ENCODE assay signal across 8 cellular contexts in genomic region chr17:63773272-63774140, GRCh38. TPM values are rescaled to one million over a fixed set of nuclear protein-coding genes. Genes with fewer than 3 reads are reported as not detected.
DNase-seq lines count a peak whose midpoint lies in the region; TF ChIP-seq lines count a peak whose summit lies in the region.

Gene CCDC47 (minus strand): TSS chr17:63773597. CDS start chr17:63766175, 7,422 bp downstream.

- peak within 1 kb of the TSS; percentile 99 to 100 (median 100) for H3K27ac Mint-ChIP-seq in nephron
- H3K27ac Mint-ChIP-seq in stimulated activated naive CD8-positive, alpha-beta T cell treated with anti-CD3 and anti-CD28 coated beads, Interleukin-15, Interleukin-2, amounts not matched to agents 100 ng/mL and 50 ng/mL, for 24 hours, result peak within 1 kb of the TSS; percentile 100

- peaks cover 40% of the 10 kb centered on the region for H3K4me1 Mint-ChIP-seq in nephron
- H3K4me1 Mint-ChIP-seq in stimulated activated naive CD8-positive, alpha-beta T cell treated with anti-CD3 and anti-CD28 coated beads, Interleukin-15, Interleukin-2, amounts not matched to agents 100 ng/mL and 50 ng/mL, for 24 hours (ENCODE audit: low read depth), result peaks cover 73% of the 10 kb centered on the region

- H3K4me1 ChIP-seq in ES-I3 (ENCODE audit: insufficient read depth, low read length) (peaks cover 4% of the 10 kb centered on the region), HAP-1 (peaks cover 16% of the 10 kb centered on the region), MM.1S (ENCODE audit: low read length) (peaks cover 12% of the 10 kb centered on the region; the same call in 1 of the 2 replicates)

- H3F3A ChIP-seq in MM.1S (ENCODE audit: insufficient read depth, low read length), result peaks cover 14% of the 10 kb centered on the region

- H3K27ac ChIP-seq in MM.1S (ENCODE audit: low read length), result peak within 1 kb of the TSS; percentile 93

- H3K27me3 Mint-ChIP-seq in nephron (ENCODE audit: low read depth), result no peaks in the 10 kb centered on the region
- no peaks in the 10 kb centered on the region for H3K27me3 Mint-ChIP-seq in stimulated activated naive CD8-positive, alpha-beta T cell treated with anti-CD3 and anti-CD28 coated beads, Interleukin-15, Interleukin-2, amounts not matched to agents 100 ng/mL and 50 ng/mL, for 24 hours

- peak; percentile 98 to 99 for DNase-seq in HAP-1 (ENCODE audit: low spot score in 2 of 2)
- DNase-seq in MM.1S, result peak; percentile 99
- peak; percentile 93 for DNase-seq in SIG-M5 (lab: John Stamatoyannopoulos, UW)
- peak; percentile 93 for DNase-seq in activated gamma-delta T cell (lab: John Stamatoyannopoulos, UW)
- DNase-seq in fibroblast of the aortic adventitia (ENCODE audit: low read depth), result peak; percentile 99

- H3K4me3 ChIP-seq in HAP-1, result peak within 1 kb of the TSS; percentile 76
- peak within 1 kb of the TSS; percentile 93 for H3K4me3 ChIP-seq in MM.1S (ENCODE audit: low read length)
- H3K4me3 ChIP-seq in fibroblast of the aortic adventitia (ENCODE audit: low read depth, low read length), result peak within 1 kb of the TSS; percentile 90

- H4K20me1 ChIP-seq in MM.1S (ENCODE audit: insufficient read depth, low read length), result 0 out of 2 replicates have a peak, but pooled peaks cover 3% of the 10 kb centered on the region

- H3K9ac ChIP-seq in ES-I3 (ENCODE audit: low read depth, low read length) (peak within 1 kb of the TSS; percentile 78), MM.1S (ENCODE audit: low read length) (peak within 1 kb of the TSS; percentile 87)

- peaks cover 22% of the 10 kb centered on the region for H3K36me3 Mint-ChIP-seq in nephron (ENCODE audit: low read depth)
- H3K36me3 Mint-ChIP-seq in stimulated activated naive CD8-positive, alpha-beta T cell treated with anti-CD3 and anti-CD28 coated beads, Interleukin-15, Interleukin-2, amounts not matched to agents 100 ng/mL and 50 ng/mL, for 24 hours (ENCODE audit: low read depth), result peaks cover 58% of the 10 kb centered on the region

- TF ChIP-seq CTCF in MM.1S (IDR thresholded peaks at IDR 0.05; ENCODE audit: low read length) (no peak), fibroblast of the aortic adventitia (IDR thresholded peaks at IDR 0.05; ENCODE audit: insufficient read depth, low read length) (no peak), nephron (IDR thresholded peaks at IDR 0.05; ENCODE audit: unreplicated experiment in 3 of 3) (no peak)

- in situ Hi-C loops in HAP-1 (cut with MboI; ENCODE audit: low sequenced_read_pairs), result no loop called here

- H3K36me3 ChIP-seq in ES-I3 (ENCODE audit: insufficient read depth, low read length), result 0 out of 2 replicates have a peak, but pooled peaks cover 5% of the 10 kb centered on the region
- H3K36me3 ChIP-seq in HAP-1 (replicated peaks), result peaks cover 29% of the 10 kb centered on the region
- H3K36me3 ChIP-seq in MM.1S (replicated peaks; ENCODE audit: insufficient read depth, low read length), result 0 out of 2 replicates have a peak, but pooled peaks cover 3% of the 10 kb centered on the region

- H3K4me3 Mint-ChIP-seq in nephron, result peak within 1 kb of the TSS; percentile 98 to 100 (median 98)
- H3K4me3 Mint-ChIP-seq in stimulated activated naive CD8-positive, alpha-beta T cell treated with anti-CD3 and anti-CD28 coated beads, Interleukin-15, Interleukin-2, amounts not matched to agents 100 ng/mL and 50 ng/mL, for 24 hours, result peak within 1 kb of the TSS; percentile 99

- H3K9me2 ChIP-seq in MM.1S (replicated peaks; ENCODE audit: insufficient read depth, low read length), result no peaks in the 10 kb centered on the region

- peaks cover 92% of the 10 kb centered on the region for H3K79me2 ChIP-seq in MM.1S (ENCODE audit: low read length)

- no peaks in the 10 kb centered on the region for H3K27me3 ChIP-seq in HAP-1 (ENCODE audit: low read depth)
- H3K27me3 ChIP-seq in MM.1S (replicated peaks; ENCODE audit: insufficient read depth, low read length), result no peaks in the 10 kb centered on the region

- H3K9me3 ChIP-seq in ES-I3 (ENCODE audit: control insufficient read depth, insufficient read depth, low read length), result no peaks in the 10 kb centered on the region
- H3K9me3 ChIP-seq in HAP-1, result no peaks in the 10 kb centered on the region
- no peaks in the 10 kb centered on the region for H3K9me3 ChIP-seq in MM.1S (replicated peaks; ENCODE audit: insufficient read depth, low read length)

- peak within 1 kb of the TSS; percentile 90 for H2AFZ ChIP-seq in MM.1S (ENCODE audit: low read length)

- H3K9me3 Mint-ChIP-seq in nephron, result no peaks in the 10 kb centered on the region
- no peaks in the 10 kb centered on the region for H3K9me3 Mint-ChIP-seq in stimulated activated naive CD8-positive, alpha-beta T cell treated with anti-CD3 and anti-CD28 coated beads, Interleukin-15, Interleukin-2, amounts not matched to agents 100 ng/mL and 50 ng/mL, for 24 hours

- peak within 1 kb of the TSS; percentile 63 for H3K4me2 ChIP-seq in MM.1S (ENCODE audit: low read depth, low read length)

RNA-seq across cellular contexts. Expression of gene CCDC47, which starts in this region (rescaled TPM):
- 70.2 and 264 TPM in 2 replicates for total RNA-seq in fibroblast of the aortic adventitia (ENCODE audit: low replicate concordance)

Comparison
In these comparisons a context has a peak if more than half of its experiments do, and no peak if none do; other contexts are left out.
1. Peak in every context shown above with its lines: DNase-seq, H3K4me3 ChIP-seq and H3K27ac ChIP-seq.